ENCODE assay signal across 1 cellular context in genomic region chrX:49183701-49184281, GRCh38.
A peak's percentile ranks its signal among the peaks of the same experiment; 100 is the strongest.
TF ChIP-seq lines count a peak whose summit lies in the region.

No MANE protein-coding gene starts in this region.

TF ChIP-seq in K562, 482 proteins besides CTCF, POLR2A, EP300 and RAD21:
- TF ChIP-seq HDAC3 (IDR thresholded peaks at IDR 0.05; ENCODE audit: borderline replicate concordance, partially characterized antibody) = no peak
- peak; percentile 33 for TF ChIP-seq NFIC (IDR thresholded peaks at IDR 0.05)
